Comparison of ENCODE assay signal across 8 cellular contexts in the genomic region with DNA sequence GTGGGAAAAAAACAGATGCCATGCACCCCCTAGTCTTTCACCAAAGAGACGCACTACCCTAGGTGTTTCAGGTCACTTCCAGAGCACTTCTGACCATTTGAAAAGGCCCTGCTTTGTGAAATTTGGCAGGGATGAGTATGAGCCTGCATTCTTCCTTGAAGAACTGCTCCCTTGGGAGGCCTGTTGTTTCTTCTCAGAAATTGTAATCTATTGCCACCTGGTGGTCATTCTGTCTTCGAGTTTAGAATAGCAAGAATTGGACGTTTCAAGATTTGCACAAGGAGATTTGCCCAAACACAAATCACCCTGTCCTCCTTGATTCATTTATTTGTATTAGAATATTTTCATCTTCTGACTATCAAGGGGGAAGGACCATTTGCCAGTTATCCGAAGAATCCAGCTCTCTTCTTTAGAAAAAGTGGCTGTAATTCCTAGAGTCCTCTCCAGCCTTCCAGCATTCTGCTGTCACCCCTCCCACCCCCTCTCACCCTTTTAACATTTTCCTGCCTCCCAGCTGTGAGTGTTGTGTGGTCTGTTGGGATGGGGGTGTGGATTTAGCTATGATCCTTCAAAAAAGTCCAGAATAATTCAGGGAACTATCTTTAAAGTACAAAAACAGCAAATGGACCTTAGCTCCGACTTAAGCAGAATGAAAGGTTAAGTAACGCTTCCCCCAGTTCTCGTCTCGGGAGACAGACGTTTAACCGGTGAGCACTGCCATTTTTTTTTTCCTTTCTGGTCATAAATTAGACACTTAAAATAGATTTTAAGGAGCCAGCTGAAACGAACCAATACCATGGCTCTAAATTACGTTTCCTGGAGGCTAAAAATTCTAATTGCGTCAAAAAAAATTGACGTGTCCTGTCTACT. TPM values are rescaled to one million over a fixed set of nuclear protein-coding genes. Genes with fewer than 3 reads are reported as not detected.
DNase-seq lines count a peak whose midpoint lies in the region; ATAC-seq, FAIRE-seq and TF ChIP-seq lines count a peak whose summit lies in the region.

No MANE protein-coding gene starts in this region.

- no peak overlapping the region for H2BK5ac ChIP-seq in H1 (ENCODE audit: low read depth, low read length)

- peaks cover 0 to 32% (median 11%) of the 10 kb centered on the region in 4 experiments; a peak in 6 of 7 replicates for H3K4me1 ChIP-seq in H1 (replicated peaks in 1 of 4; ENCODE audit: control insufficient read depth in 3 of 4, insufficient read depth in 4 of 4, low read length in 3 of 4)

- no peaks in the 10 kb centered on the region; a peak in 1 of 8 replicates for H3K36me3 ChIP-seq in H1 (ENCODE audit: control insufficient read depth in 2 of 4, insufficient read depth in 4 of 4, low read length in 3 of 4)

- TF ChIP-seq POLR2A in H1 (IDR thresholded peaks at IDR 0.05; ENCODE audit: control extremely low read depth in 1 of 2, low read depth in 2 of 2, low read length in 2 of 2): no peak

- no peak overlapping the region for H4K91ac ChIP-seq in H1 (replicated peaks; ENCODE audit: insufficient read length, low read length)

- no peak overlapping the region for H2BK120ac ChIP-seq in H1 (replicated peaks; ENCODE audit: low read depth, low read length)

- H3K23me2 ChIP-seq in H1 (ENCODE audit: low read depth, low read length): peaks cover 35% of the 10 kb centered on the region

- no peak for ATAC-seq in GM18873 (IDR thresholded peaks at IDR 0.05; ENCODE audit: low FRiP score, unreplicated experiment)

- H3K4ac ChIP-seq in H1 (replicated peaks; ENCODE audit: insufficient read length, low read depth, low read length): no peak overlapping the region

- DNase-seq in NCI-H1417 (lab: John Stamatoyannopoulos, UW) (peak; percentile 26 to 92 (median 73)), NCI-H1417 treated with DMSO at 0.1 percent for 48 hours (lab: John Stamatoyannopoulos, UW) (no peak), LoVo (ENCODE audit: low spot score) (peak; percentile 78), RCC 7860 (ENCODE audit: low spot score) (peak; percentile 39), H1 (ENCODE audit: low read depth in 1 of 2, low spot score in 2 of 2) (peak in 1 of 2 experiments; percentile 54), medulla oblongata (ENCODE audit: extremely low spot score) (peak; percentile 93)
- no peak for DNase-seq in activated effector memory CD4-positive, alpha-beta T cell treated with Interleukin-2 at 50 U/mL for 16 hours

- H3K9ac ChIP-seq in H1 (replicated peaks in 1 of 4; ENCODE audit: extremely low read depth in 1 of 4, low read depth in 3 of 4, low read length in 3 of 4): no peak overlapping the region

- peak; percentile 93 to 96 for TF ChIP-seq RAD21 in H1 (IDR thresholded peaks at IDR 0.05 in 1 of 2, conservative IDR thresholded peaks at IDR 0.05 in 1 of 2; ENCODE audit: low read depth in 2 of 2, low read length in 2 of 2)

- no peak overlapping the region for H3K18ac ChIP-seq in H1 (ENCODE audit: extremely low read depth, low read length)

- POLR2A ChIA-PET in H1 (lab: Charles Lee; ENCODE audit: partially characterized antibody): interaction anchor here (0.6 to 3.9 kb wide), 4 partner anchors 95 to 798 kb away, joined by 3 to 13 read pairs (median 4); no protein-coding TSS in a partner anchor

- H2BK12ac ChIP-seq in H1 (ENCODE audit: low read depth, low read length): no peak overlapping the region

- TF ChIP-seq CTCF in H1 (IDR thresholded peaks at IDR 0.05; ENCODE audit: control extremely low read depth in 1 of 3, insufficient read depth in 1 of 3, low read depth in 1 of 3, low read length in 3 of 3): peak in 2 of 3 experiments; percentile 69 to 71; a peak in 3 of 4 replicates

- WGBS in H1 (ENCODE audit: extremely low coverage in 1 of 2, insufficient coverage in 1 of 2, insufficient read length in 1 of 2, insufficient replicate concordance in 2 of 2, low coverage in 1 of 2, low lambda C conversion rate in 2 of 2, missing lambda C conversion rate in 1 of 2), 2 experiments: 3% methylated on average over 14 of the region's 14 CpGs; no CpG with 5 or more reads in 1 of the 2 experiments

- 0 out of 2 replicates have a peak overlapping the region, but pooled peaks have one; percentile 8 for H2AFZ ChIP-seq in H1 (ENCODE audit: low read length)

- no peak overlapping the region for H2BK20ac ChIP-seq in H1 (ENCODE audit: low read length)

- no peaks in the 10 kb centered on the region for H3K79me2 ChIP-seq in H1 (ENCODE audit: control insufficient read depth in 1 of 2, insufficient read depth in 2 of 2, low read length in 2 of 2)

- H2AK5ac ChIP-seq in H1 (ENCODE audit: low read depth, low read length): no peak overlapping the region

- H3K27me3 ChIP-seq in H1 (replicated peaks in 1 of 4; ENCODE audit: control insufficient read depth in 3 of 4, extremely low read depth in 1 of 4, insufficient read depth in 3 of 4, low read length in 3 of 4): peaks cover 32 to 52% (median 50%) of the 10 kb centered on the region in 4 experiments

- no peak overlapping the region for H2BK15ac ChIP-seq in H1 (ENCODE audit: low read length)

- H3K23ac ChIP-seq in H1 (ENCODE audit: insufficient read length): no peak overlapping the region

- H3K4me3 ChIP-seq in H1 (ENCODE audit: extremely low read depth in 1 of 4, insufficient read depth in 2 of 4, low read depth in 3 of 4, low read length in 4 of 4): peak overlapping the region; percentile 35 to 70 (median 46); a peak in 7 of 8 replicates

- peaks cover 0 to 7% of the 10 kb centered on the region in 2 experiments for H4K20me1 ChIP-seq in H1 (replicated peaks in 1 of 2; ENCODE audit: control insufficient read depth in 1 of 2, insufficient read depth in 2 of 2, low read length in 2 of 2)

- H3K79me1 ChIP-seq in H1 (ENCODE audit: low read depth, low read length): no peaks in the 10 kb centered on the region

- H4K5ac ChIP-seq in H1 (ENCODE audit: insufficient read length, low read depth, low read length): no peak overlapping the region

- H3K9me3 ChIP-seq in H1 (ENCODE audit: insufficient read depth in 2 of 2, low read depth in 1 of 2, low read length in 1 of 2): no peaks in the 10 kb centered on the region

- TF ChIP-seq EP300 in H1 (IDR thresholded peaks at IDR 0.05; ENCODE audit: borderline replicate concordance in 1 of 2, low read depth in 2 of 2, low read length in 2 of 2): no peak

- H3K4me2 ChIP-seq in H1 (ENCODE audit: insufficient read depth in 1 of 2, low read depth in 2 of 2, low read length in 2 of 2): peak overlapping the region; percentile 76 to 89

- no peak overlapping the region for H3K14ac ChIP-seq in H1 (ENCODE audit: insufficient read length)

- no peak overlapping the region for H3K56ac ChIP-seq in H1 (replicated peaks; ENCODE audit: insufficient read length, low read depth, low read length)

- FAIRE-seq in RCC 7860 (lab: Jason Lieb, UNC): peak; percentile 59
- FAIRE-seq in H1 (lab: Jason Lieb, UNC): peak; percentile 69

- H4K8ac ChIP-seq in H1 (ENCODE audit: extremely low read depth, insufficient read depth, low read length): no peak overlapping the region

- CTCF ChIA-PET in H1 (lab: Charles Lee; ENCODE audit: partially characterized antibody): interaction anchor here (0.7 to 6.1 kb wide), 53 partner anchors 9 to 1784 kb away, joined by 3 to 68 read pairs (median 5); a partner anchor contains a TSS

- no peak overlapping the region for H3K27ac ChIP-seq in H1 (ENCODE audit: low read depth, low read length)

TF ChIP-seq in H1, 55 proteins besides CTCF, POLR2A, EP300 and RAD21 (continues in another document):
- 0 out of 2 replicates have a peak, but pooled peaks have one; percentile 4 for TF ChIP-seq YY1 (IDR thresholded peaks at IDR 0.05; ENCODE audit: low read depth, low read length)
- TF ChIP-seq TEAD4 (IDR thresholded peaks at IDR 0.05; ENCODE audit: low read depth, low read length): 0 out of 2 replicates have a peak, but pooled peaks have one; percentile 2
- TF ChIP-seq KDM1A (IDR thresholded peaks at IDR 0.05; ENCODE audit: borderline replicate concordance, low read length): no peak
- no peak for TF ChIP-seq NRF1 (IDR thresholded peaks at IDR 0.05; ENCODE audit: low read depth, low read length)
- no peak for TF ChIP-seq SAP30 (IDR thresholded peaks at IDR 0.05; ENCODE audit: insufficient read depth, insufficient replicate concordance, low read length)
- TF ChIP-seq TAF1 (IDR thresholded peaks at IDR 0.05; ENCODE audit: low read depth, low read length): no peak
- TF ChIP-seq, protein P1, sequence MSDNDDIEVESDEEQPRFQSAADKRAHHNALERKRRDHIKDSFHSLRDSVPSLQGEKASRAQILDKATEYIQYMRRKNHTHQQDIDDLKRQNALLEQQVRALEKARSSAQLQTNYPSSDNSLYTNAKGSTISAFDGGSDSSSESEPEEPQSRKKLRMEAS (IDR thresholded peaks at IDR 0.05): no peak
- TF ChIP-seq, protein P2, sequence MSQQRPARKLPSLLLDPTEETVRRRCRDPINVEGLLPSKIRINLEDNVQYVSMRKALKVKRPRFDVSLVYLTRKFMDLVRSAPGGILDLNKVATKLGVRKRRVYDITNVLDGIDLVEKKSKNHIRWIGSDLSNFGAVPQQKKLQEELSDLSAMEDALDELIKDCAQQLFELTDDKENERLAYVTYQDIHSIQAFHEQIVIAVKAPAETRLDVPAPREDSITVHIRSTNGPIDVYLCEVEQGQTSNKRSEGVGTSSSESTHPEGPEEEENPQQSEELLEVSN (IDR thresholded peaks at IDR 0.05): 0 out of 2 replicates have a peak, but pooled peaks have one; percentile 16

RNA-seq across cellular contexts. Expression of a gene that starts 3.7 kb away (rescaled TPM):
- total RNA-seq in H1 (2021; fragmentation: NEBNext Ultra II Directional; extraction: Animal tissue kit (Norgen Biotek cat#: 25700)): 0.34 and 0.65 TPM in 2 replicates
- 1.0 and 1.1 TPM in 2 replicates for polyA plus RNA-seq in H1 (2011; rRNA removed)
- polyA plus RNA-seq in H1 (2011; cell fraction: cytosol; rRNA removed): 0.87 TPM
- polyA plus RNA-seq in H1 (2011; cell fraction: nucleus; rRNA removed): 2.7 TPM
- polyA plus RNA-seq in H1 (2012, experiment 1 of 2): 1.0 to 1.8 TPM (median 1.4 TPM) in 4 replicates
- polyA plus RNA-seq in H1 (2012, experiment 2 of 2): 1.4 TPM
- 0.22 TPM for polyA plus RNA-seq in H1 (2013, experiment 1 of 2)
- polyA plus RNA-seq in H1 (2013, experiment 2 of 2): 0.18 TPM
- 0.38 and 1.2 TPM in 2 replicates for polyA minus RNA-seq in H1 (2011; rRNA and poly(A)+ RNA removed)
- not detected for polyA minus RNA-seq in H1 (2011; cell fraction: cytosol; rRNA and poly(A)+ RNA removed)
- polyA minus RNA-seq in H1 (2011; cell fraction: nucleus; rRNA and poly(A)+ RNA removed): 1.9 TPM

RNA-seq across cellular contexts. Expression of a gene that starts 42.8 kb away (rescaled TPM):
- 2.0 and 2.1 TPM in 2 replicates for total RNA-seq in H1 (2021; fragmentation: NEBNext Ultra II Directional; extraction: Animal tissue kit (Norgen Biotek cat#: 25700))
- 0.20 TPM in 1 of 2 replicates, not detected in the other for polyA plus RNA-seq in H1 (2011; rRNA removed)
- not detected for polyA plus RNA-seq in H1 (2011; cell fraction: cytosol; rRNA removed)
- not detected for polyA plus RNA-seq in H1 (2011; cell fraction: nucleus; rRNA removed)
- polyA plus RNA-seq in H1 (2012, experiment 1 of 2): 0.66 to 2.6 TPM (median 1.9 TPM) in 4 replicates
- 0.96 TPM for polyA plus RNA-seq in H1 (2012, experiment 2 of 2)
- 1.5 TPM for polyA plus RNA-seq in H1 (2013, experiment 1 of 2)
- 1.4 TPM for polyA plus RNA-seq in H1 (2013, experiment 2 of 2)
- not detected in 2 replicates for polyA minus RNA-seq in H1 (2011; rRNA and poly(A)+ RNA removed)
- polyA minus RNA-seq in H1 (2011; cell fraction: cytosol; rRNA and poly(A)+ RNA removed): not detected
- not detected for polyA minus RNA-seq in H1 (2011; cell fraction: nucleus; rRNA and poly(A)+ RNA removed)

Comparison
In these comparisons a context has a peak if more than half of its experiments do, and no peak if none do; other contexts are left out.
1. DNase-seq: peak in NCI-H1417 (3 of 3), LoVo (single experiment), RCC 7860 (single experiment) and medulla oblongata (single experiment); none in NCI-H1417 treated with DMSO at 0.1 percent for 48 hours (single experiment) and activated effector memory CD4-positive, alpha-beta T cell treated with Interleukin-2 at 50 U/mL for 16 hours (single experiment).